In genomic region chr1:85465791-85466134, GRCh38 we compare ENCODE assay signal across 9 cellular contexts. TPM values are rescaled to one million over a fixed set of nuclear protein-coding genes. Genes with fewer than 3 reads are reported as not detected.
A peak's percentile ranks its signal among the peaks of the same experiment; 100 is the strongest.
DNase-seq lines count a peak whose midpoint lies in the region; ATAC-seq and TF ChIP-seq lines count a peak whose summit lies in the region.
"Had no signal": no experiment of that assay in that cellular context is flagged by ENCODE, and none has a peak within 500 bp of the region (broad histone marks: within the 10 kb centered on the region; RNA-seq: fewer than 3 reads in every experiment).

No MANE protein-coding gene starts in this region.

- H2AFZ ChIP-seq in ACC112 (ENCODE audit: low read length, unreplicated experiment): no peak overlapping the region

- H3K27ac ChIP-seq in ACC112 (ENCODE audit: low read depth, low read length) (peak overlapping the region; percentile 11; the same call in 1 of the 2 replicates), muscle layer of duodenum (ENCODE audit: low read length) (peak overlapping the region; percentile 27)

- H3K27me3 Mint-ChIP-seq in stimulated activated naive B cell treated with anti-CD40 and anti-IgM and Interleukin-4, amounts not matched to agents 10 μg/mL and 1 μg/mL and 100 μg/mL, for 72 hours: peaks cover 43 to 65% of the 10 kb centered on the region in 2 donors

- H3K79me2 ChIP-seq in ACC112 (ENCODE audit: control insufficient read depth, insufficient read depth, low read length, unreplicated experiment): peaks cover 49% of the 10 kb centered on the region

- peak; percentile 33 for DNase-seq in HS-27A (ENCODE audit: low read depth)
- DNase-seq in cardiac fibroblast (ENCODE audit: low read depth in 2 of 2): peak in 1 of 2 donors; percentile 28
- no peak for DNase-seq in NCI-H1694 (lab: John Stamatoyannopoulos, UW)
- DNase-seq in stimulated activated naive B cell treated with anti-CD40 and anti-IgM and Interleukin-4, amounts not matched to agents 10 μg/mL and 1 μg/mL and 100 μg/mL, for 72 hours: no peak
- no peak for DNase-seq in mucosa of gallbladder (ENCODE audit: low spot score)
- DNase-seq: activated CD4-positive, CD25-positive, alpha-beta regulatory T cell had no signal

- TF ChIP-seq CTCF in cardiac fibroblast (IDR thresholded peaks at IDR 0.05; ENCODE audit: low read depth, low read length): no peak

- no peak for ATAC-seq in stimulated activated naive B cell treated with anti-CD40 and anti-IgM and Interleukin-4, amounts not matched to agents 10 μg/mL and 1 μg/mL and 100 μg/mL, for 72 hours (replicated peaks)
- no peak for ATAC-seq in HG02840 (IDR thresholded peaks at IDR 0.05; ENCODE audit: low FRiP score, unreplicated experiment)

- H3K4me1 ChIP-seq in ACC112 (ENCODE audit: control insufficient read depth, insufficient read depth, low read length, unreplicated experiment) (peaks cover 21% of the 10 kb centered on the region), muscle layer of duodenum (ENCODE audit: control insufficient read depth in 1 of 2, insufficient read depth in 2 of 2, low read length in 2 of 2) (peaks cover 0 to 9% of the 10 kb centered on the region in 2 donors)

- no peaks in the 10 kb centered on the region for H3K27me3 ChIP-seq in ACC112 (ENCODE audit: insufficient read depth, low read length)
- H3K27me3 ChIP-seq in muscle layer of duodenum (ENCODE audit: low read depth, low read length): peaks cover 3% of the 10 kb centered on the region

- H3K9me3 Mint-ChIP-seq in stimulated activated naive B cell treated with anti-CD40 and anti-IgM and Interleukin-4, amounts not matched to agents 10 μg/mL and 1 μg/mL and 100 μg/mL, for 72 hours: peaks cover 0 to 3% of the 10 kb centered on the region in 2 donors

- peak overlapping the region; percentile 86 for H3K4me3 ChIP-seq in ACC112 (ENCODE audit: low read depth, low read length)
- peak overlapping the region; percentile 11 to 82 for H3K4me3 ChIP-seq in cardiac fibroblast (replicated peaks in 1 of 2; ENCODE audit: low read depth in 2 of 2, low read length in 2 of 2)
- peak overlapping the region; percentile 53 to 81 for H3K4me3 ChIP-seq in muscle layer of duodenum (ENCODE audit: low read depth in 1 of 2, low read length in 2 of 2)

- no peak overlapping the region for H3K27ac Mint-ChIP-seq in stimulated activated naive B cell treated with anti-CD40 and anti-IgM and Interleukin-4, amounts not matched to agents 10 μg/mL and 1 μg/mL and 100 μg/mL, for 72 hours

- H3K36me3 ChIP-seq in ACC112 (ENCODE audit: insufficient read depth, low read length): 0 out of 2 replicates have a peak, but pooled peaks cover 4% of the 10 kb centered on the region
- H3K36me3 ChIP-seq in muscle layer of duodenum (ENCODE audit: control insufficient read depth in 1 of 2, insufficient read depth in 2 of 2, low read length in 2 of 2): no peaks in the 10 kb centered on the region

- peaks cover 0 to 5% of the 10 kb centered on the region in 2 donors for H3K36me3 Mint-ChIP-seq in stimulated activated naive B cell treated with anti-CD40 and anti-IgM and Interleukin-4, amounts not matched to agents 10 μg/mL and 1 μg/mL and 100 μg/mL, for 72 hours

- no peaks in the 10 kb centered on the region for H3K9me3 ChIP-seq in muscle layer of duodenum (ENCODE audit: control insufficient read depth in 1 of 2, low read length in 2 of 2)

- peaks cover 4 to 5% of the 10 kb centered on the region in 2 donors for H3K4me1 Mint-ChIP-seq in stimulated activated naive B cell treated with anti-CD40 and anti-IgM and Interleukin-4, amounts not matched to agents 10 μg/mL and 1 μg/mL and 100 μg/mL, for 72 hours

- peak overlapping the region in 1 of 2 donors; percentile 27 for H3K4me3 Mint-ChIP-seq in stimulated activated naive B cell treated with anti-CD40 and anti-IgM and Interleukin-4, amounts not matched to agents 10 μg/mL and 1 μg/mL and 100 μg/mL, for 72 hours

RNA-seq across cellular contexts. Expression of gene DDAH1, which starts 0.8 kb away (rescaled TPM):
- 128 TPM for total RNA-seq in mucosa of gallbladder
